Comparison of ENCODE assay signal across 21 cellular contexts in genomic region chr11:92739020-92739419, GRCh38.
DNase-seq lines count a peak whose midpoint lies in the region; ATAC-seq and TF ChIP-seq lines count a peak whose summit lies in the region.
"Had no signal": no experiment of that assay in that cellular context is flagged by ENCODE, and none has a peak within 500 bp of the region (broad histone marks: within the 10 kb centered on the region; RNA-seq: fewer than 3 reads in every experiment).

No MANE protein-coding gene starts in this region.

- H3K36me3 Mint-ChIP-seq in CD8-positive, alpha-beta T cell: no peaks in the 10 kb centered on the region
- H3K36me3 Mint-ChIP-seq: activated naive CD8-positive, alpha-beta T cell treated with anti-CD3 and anti-CD28 coated beads, Interleukin-2, amount 10 ng/mL, durations not matched to agents 7 days and 5 days had no signal

- H3K4me3 Mint-ChIP-seq in CD8-positive, alpha-beta T cell: no peak overlapping the region
- H3K4me3 Mint-ChIP-seq: activated CD4-positive, alpha-beta memory T cell treated with anti-CD3 and anti-CD28 coated beads, Interleukin-2, amount 10 ng/mL, durations not matched to agents 7 days and 5 days; activated naive CD8-positive, alpha-beta T cell treated with anti-CD3 and anti-CD28 coated beads, Interleukin-2, amount 10 ng/mL, durations not matched to agents 7 days and 5 days; activated T-helper 1 cell treated with anti-CD3 and anti-CD28 coated beads, Interleukin-12 subunit alpha, Interleukin-12 subunit beta, Interleukin-2, Interleukin-4 antibody, amounts not matched to agents 30 ng/mL and 10 ng/mL and 1 ng/mL, durations not matched to agents 14 hours and 24 hours and 36 hours; nephron progenitor cell had no signal

- CTCF ChIA-PET in CD8-positive, alpha-beta T cell (lab: Charles Lee): no interaction called here
- CTCF ChIA-PET in RWPE1 (lab: Yijun Ruan, JAX): interaction anchor here (0.6 to 1.1 kb wide), 4 partner anchors 11 to 69 kb away, joined by 3 to 4 read pairs (median 4); no protein-coding TSS in a partner anchor

- no peaks in the 10 kb centered on the region for H3K9me3 Mint-ChIP-seq in CD8-positive, alpha-beta T cell
- H3K9me3 Mint-ChIP-seq: activated CD4-positive, alpha-beta memory T cell treated with anti-CD3 and anti-CD28 coated beads, Interleukin-2, amount 10 ng/mL, durations not matched to agents 7 days and 5 days; activated naive CD8-positive, alpha-beta T cell treated with anti-CD3 and anti-CD28 coated beads, Interleukin-2, amount 10 ng/mL, durations not matched to agents 7 days and 5 days; activated T-helper 1 cell treated with anti-CD3 and anti-CD28 coated beads, Interleukin-12 subunit alpha, Interleukin-12 subunit beta, Interleukin-2, Interleukin-4 antibody, amounts not matched to agents 30 ng/mL and 10 ng/mL and 1 ng/mL, durations not matched to agents 14 hours and 24 hours and 36 hours; nephron progenitor cell had no signal

- no peak overlapping the region for H3K27ac Mint-ChIP-seq in CD8-positive, alpha-beta T cell
- H3K27ac Mint-ChIP-seq: activated CD4-positive, alpha-beta memory T cell treated with anti-CD3 and anti-CD28 coated beads, Interleukin-2, amount 10 ng/mL, durations not matched to agents 7 days and 5 days; activated naive CD8-positive, alpha-beta T cell treated with anti-CD3 and anti-CD28 coated beads, Interleukin-2, amount 10 ng/mL, durations not matched to agents 7 days and 5 days; activated T-helper 1 cell treated with anti-CD3 and anti-CD28 coated beads, Interleukin-12 subunit alpha, Interleukin-12 subunit beta, Interleukin-2, Interleukin-4 antibody, amounts not matched to agents 30 ng/mL and 10 ng/mL and 1 ng/mL, durations not matched to agents 14 hours and 24 hours and 36 hours; nephron progenitor cell had no signal

- H3K27ac ChIP-seq in CD8-positive, alpha-beta T cell (ENCODE audit: low read depth, low read length): no peak overlapping the region
- H3K27ac ChIP-seq in RWPE1 (no peak overlapping the region), aorta (ENCODE audit: low read depth in 1 of 2, low read length in 2 of 2) (no peak overlapping the region)
- H3K27ac ChIP-seq: coronary artery, epithelial cell of prostate, heart right ventricle, VCaP had no signal

- H3K27me3 Mint-ChIP-seq in CD8-positive, alpha-beta T cell (ENCODE audit: low read depth): no peaks in the 10 kb centered on the region
- H3K27me3 Mint-ChIP-seq: activated CD4-positive, alpha-beta memory T cell treated with anti-CD3 and anti-CD28 coated beads, Interleukin-2, amount 10 ng/mL, durations not matched to agents 7 days and 5 days; activated naive CD8-positive, alpha-beta T cell treated with anti-CD3 and anti-CD28 coated beads, Interleukin-2, amount 10 ng/mL, durations not matched to agents 7 days and 5 days had no signal

- H3K36me3 ChIP-seq in CD8-positive, alpha-beta T cell (ENCODE audit: insufficient read depth, low read length): no peaks in the 10 kb centered on the region
- no peaks in the 10 kb centered on the region for H3K36me3 ChIP-seq in aorta (ENCODE audit: control insufficient read depth in 1 of 2, insufficient read depth in 2 of 2, low read length in 1 of 2)
- H3K36me3 ChIP-seq: heart right ventricle had no signal

- no peaks in the 10 kb centered on the region for H3K9me3 ChIP-seq in CD8-positive, alpha-beta T cell (ENCODE audit: low read length)
- H3K9me3 ChIP-seq in aorta (ENCODE audit: control insufficient read depth, low read length): no peaks in the 10 kb centered on the region
- H3K9me3 ChIP-seq: heart right ventricle had no signal

- no peak for ATAC-seq in CD8-positive, alpha-beta T cell
- ATAC-seq in aorta (ENCODE audit: low FRiP score): no peak
- ATAC-seq: heart right ventricle had no signal

- H3K4me3 ChIP-seq in choroid plexus epithelial cell (ENCODE audit: low read depth, low read length) (no peak overlapping the region), aorta (ENCODE audit: low read length in 2 of 2) (no peak overlapping the region)
- no peak overlapping the region for H3K4me3 ChIP-seq in CD8-positive, alpha-beta T cell (ENCODE audit: low read depth, low read length)
- H3K4me3 ChIP-seq: coronary artery, heart right ventricle had no signal

- no peaks in the 10 kb centered on the region for H3K4me1 Mint-ChIP-seq in CD8-positive, alpha-beta T cell (ENCODE audit: low read depth)
- H3K4me1 Mint-ChIP-seq: activated CD4-positive, alpha-beta memory T cell treated with anti-CD3 and anti-CD28 coated beads, Interleukin-2, amount 10 ng/mL, durations not matched to agents 7 days and 5 days; activated naive CD8-positive, alpha-beta T cell treated with anti-CD3 and anti-CD28 coated beads, Interleukin-2, amount 10 ng/mL, durations not matched to agents 7 days and 5 days had no signal

- intact Hi-C loops in CD8-positive, alpha-beta T cell (cut with DNase I, micrococcal nuclease): no loop called here
- intact Hi-C loops in aorta (cut with DNase I): no loop called here

- POLR2A ChIA-PET in CD8-positive, alpha-beta T cell (lab: Charles Lee): no interaction called here
- POLR2A ChIA-PET in RWPE1 (lab: Yijun Ruan, JAX; ENCODE audit: low non-redundant PET): no interaction called here

- peak; percentile 25 for DNase-seq in EL
- peak; percentile 66 for DNase-seq in NCI-H69 (lab: John Stamatoyannopoulos, UW)
- DNase-seq in choroid plexus epithelial cell (ENCODE audit: low read depth): peak; percentile 53
- peak; percentile 35 for DNase-seq in renal cortical epithelial cell (ENCODE audit: low read depth)
- no peak for DNase-seq in CD8-positive, alpha-beta T cell
- no peak for DNase-seq in RWPE1 (ENCODE audit: low spot score)
- DNase-seq in aorta: no peak
- DNase-seq: activated CD4-positive, alpha-beta memory T cell treated with anti-CD3 and anti-CD28 coated beads, Interleukin-2, amount 10 ng/mL, durations not matched to agents 7 days and 5 days; activated naive CD8-positive, alpha-beta T cell treated with anti-CD3 and anti-CD28 coated beads, Interleukin-2, amount 10 ng/mL, durations not matched to agents 7 days and 5 days; C1 segment of cervical spinal cord; DMS153; heart right ventricle; kidney; NCI-H2081 treated with DMSO at 0.1 percent for 48 hours; nephron progenitor cell; NK-92 treated with Interleukin-12 subunit alpha and Interleukin-12 subunit beta, amount 100 ng/mL, for 24 hours; stimulated activated CD4-positive, alpha-beta T cell treated with anti-CD3 and anti-CD28 coated beads, Interleukin-1b, Interleukin-23, amount 100 ng/mL, for 48 hours had no signal

- H3K4me1 ChIP-seq in CD8-positive, alpha-beta T cell (ENCODE audit: insufficient read depth, low read length): no peaks in the 10 kb centered on the region
- no peaks in the 10 kb centered on the region for H3K4me1 ChIP-seq in aorta (ENCODE audit: control insufficient read depth in 1 of 2, insufficient read depth in 2 of 2, low read length in 2 of 2)
- H3K4me1 ChIP-seq: heart right ventricle had no signal

- H3K27me3 ChIP-seq in CD8-positive, alpha-beta T cell (ENCODE audit: insufficient read depth, low read length): no peaks in the 10 kb centered on the region
- H3K27me3 ChIP-seq in aorta (ENCODE audit: control insufficient read depth in 1 of 2, insufficient read depth in 2 of 2, low read length in 1 of 2): no peaks in the 10 kb centered on the region
- H3K27me3 ChIP-seq: heart right ventricle had no signal

- TF ChIP-seq CTCF in choroid plexus epithelial cell (conservative IDR thresholded peaks at IDR 0.05; ENCODE audit: low read depth, low read length): no peak
- no peak for TF ChIP-seq CTCF in CD8-positive, alpha-beta T cell (IDR thresholded peaks at IDR 0.05)
- no peak for TF ChIP-seq CTCF in RWPE1 (conservative IDR thresholded peaks at IDR 0.05; ENCODE audit: low read depth)

Comparison
In these comparisons a context has a peak if more than half of its experiments do, and no peak if none do; other contexts are left out.
1. DNase-seq: peak in EL (single experiment), NCI-H69 (single experiment), choroid plexus epithelial cell (single experiment) and renal cortical epithelial cell (single experiment); none in CD8-positive, alpha-beta T cell (0 of 7), RWPE1 (single experiment) and aorta (0 of 2).